In genomic region chr2:222909276-222909675, GRCh38 we compare ENCODE assay signal across 1 cellular context.
TF ChIP-seq lines count a peak whose summit lies in the region.

No MANE protein-coding gene starts in this region.

TF ChIP-seq in HepG2, 621 proteins besides CTCF, POLR2A, EP300 and RAD21 (continued from another document):
- TF ChIP-seq HNF1B (CRISPR knock-in tag; IDR thresholded peaks at IDR 0.05), result no peak
- TF ChIP-seq ZBED4 (CRISPR knock-in tag; IDR thresholded peaks at IDR 0.05; ENCODE audit: borderline replicate concordance), result no peak
- TF ChIP-seq MED1 (CRISPR knock-in tag; IDR thresholded peaks at IDR 0.05), result no peak
- TF ChIP-seq ARID2 (CRISPR knock-in tag; IDR thresholded peaks at IDR 0.05; ENCODE audit: borderline replicate concordance), result no peak
- TF ChIP-seq RBM39 (IDR thresholded peaks at IDR 0.05; ENCODE audit: low read depth, low read length, poor library complexity, severe bottlenecking), result no peak
